26 cellular contexts compared by ENCODE assay signal in genomic region chr5:33433303-33434255, GRCh38. TPM values are rescaled to one million over a fixed set of nuclear protein-coding genes. Genes with fewer than 3 reads are reported as not detected.
A peak's percentile ranks its signal among the peaks of the same experiment; 100 is the strongest.
DNase-seq lines count a peak whose midpoint lies in the region; TF ChIP-seq lines count a peak whose summit lies in the region.
"Had no signal": no experiment of that assay in that cellular context is flagged by ENCODE, and none has a peak within 500 bp of the region (broad histone marks: within the 10 kb centered on the region; RNA-seq: fewer than 3 reads in every experiment).

No MANE protein-coding gene starts in this region.

- intact Hi-C loops in colonic mucosa (cut with DNase I) (no loop called here), transverse colon (cut with DNase I; ENCODE audit: low total_unique reads) (loop anchor here (10.0 kb wide), 1 partner anchor 501 kb away; the partner anchor contains the start of gene RXFP3)

- H3K27ac Mint-ChIP-seq in T-helper 2 cell treated with Interferon-gamma antibody and Interleukin-4, amounts not matched to agents 5 μg/mL and 100 μg/mL, for 36 hours = no peak overlapping the region
- H3K27ac Mint-ChIP-seq: activated naive CD8-positive, alpha-beta T cell treated with anti-CD3 and anti-CD28 coated beads, Interleukin-2, amount 10 ng/mL, durations not matched to agents 7 days and 5 days; brain; progenitor cell of endocrine pancreas; stimulated activated naive CD8-positive, alpha-beta T cell treated with anti-CD3 and anti-CD28 coated beads, Interleukin-15, Interleukin-2, amounts not matched to agents 100 ng/mL and 50 ng/mL, for 24 hours; WTC11 had no signal

- H3K9me3 Mint-ChIP-seq in T-helper 2 cell treated with Interferon-gamma antibody and Interleukin-4, amounts not matched to agents 5 μg/mL and 100 μg/mL, for 36 hours = no peaks in the 10 kb centered on the region
- H3K9me3 Mint-ChIP-seq: activated naive CD8-positive, alpha-beta T cell treated with anti-CD3 and anti-CD28 coated beads, Interleukin-2, amount 10 ng/mL, durations not matched to agents 7 days and 5 days; stimulated activated naive CD8-positive, alpha-beta T cell treated with anti-CD3 and anti-CD28 coated beads, Interleukin-15, Interleukin-2, amounts not matched to agents 100 ng/mL and 50 ng/mL, for 24 hours had no signal

- H3K4me3 ChIP-seq in colonic mucosa (no peak overlapping the region), liver (ENCODE audit: low read depth in 1 of 3, low read length in 3 of 3) (no peak overlapping the region), transverse colon (no peak overlapping the region)
- H3K4me3 ChIP-seq: GM12878, spleen, upper lobe of right lung had no signal

- no peaks in the 10 kb centered on the region for H3K9me3 ChIP-seq in colonic mucosa
- H3K9me3 ChIP-seq in liver (ENCODE audit: control insufficient read depth in 4 of 4, low read length in 3 of 4) = no peaks in the 10 kb centered on the region
- no peaks in the 10 kb centered on the region for H3K9me3 ChIP-seq in transverse colon
- H3K9me3 ChIP-seq: BE2C, upper lobe of right lung had no signal

- peaks cover 11% of the 10 kb centered on the region for H3K4me1 Mint-ChIP-seq in T-helper 2 cell treated with Interferon-gamma antibody and Interleukin-4, amounts not matched to agents 5 μg/mL and 100 μg/mL, for 36 hours (ENCODE audit: low read depth)
- H3K4me1 Mint-ChIP-seq: brain had no signal

- peak overlapping the region; percentile 77 for H3K27ac ChIP-seq in colonic mucosa
- H3K27ac ChIP-seq in liver (ENCODE audit: low read depth in 1 of 2, low read length in 2 of 2) = peak overlapping the region; percentile 47 to 69
- peak overlapping the region; percentile 53 to 74 (median 72) for H3K27ac ChIP-seq in transverse colon
- H3K27ac ChIP-seq: spleen, upper lobe of right lung had no signal

- TF ChIP-seq EP300 in transverse colon (IDR thresholded peaks at IDR 0.05; ENCODE audit: low read depth) = no peak

- no peak for TF ChIP-seq RAD21 in liver (IDR thresholded peaks at IDR 0.05)

- DNase-seq in NOMO-1 treated with DMSO at 0.1 percent for 48 hours (lab: John Stamatoyannopoulos, UW; ENCODE audit: unreplicated experiment) (peak; percentile 11), NOMO-1 treated with dmso at 0.1 percent for 144 hours (lab: John Stamatoyannopoulos, UW; ENCODE audit: unreplicated experiment) (no peak), colonic mucosa (peak; percentile 49), transverse colon (peak; percentile 30), NCI-H2171 (lab: John Stamatoyannopoulos, UW) (no peak)
- DNase-seq in T-helper 2 cell treated with Interferon-gamma antibody and Interleukin-4, amounts not matched to agents 5 μg/mL and 100 μg/mL, for 36 hours (ENCODE audit: low spot score) = no peak
- no peak for DNase-seq in activated CD8-positive, alpha-beta memory T cell treated with anti-CD3 and anti-CD28 coated beads for 24 hours
- DNase-seq: 8988T; activated CD8-positive, alpha-beta memory T cell treated with anti-CD3 and anti-CD28 coated beads, Interleukin-2, amount 50 U/mL, for 4 hours; activated naive CD8-positive, alpha-beta T cell treated with anti-CD3 and anti-CD28 coated beads, Interleukin-2, amount 10 ng/mL, durations not matched to agents 7 days and 5 days; BE2C; cortex of kidney; DMS53; foreskin melanocyte; immature natural killer cell; NCI-H1105 treated with DMSO at 0.1 percent for 48 hours; NCI-H524; spleen; stimulated activated CD4-positive, alpha-beta T cell treated with anti-CD3 and anti-CD28 coated beads, Interleukin-4, amount 100 ng/mL, for 4 hours; upper lobe of right lung had no signal

- in situ Hi-C loops in transverse colon (cut with MboI; ENCODE audit: low pct_ligation_motif_present in 1 of 4, low pct_unique_long_range_greater_than_20kb in 1 of 4, low sequenced_read_pairs in 3 of 4) = loop anchor here in 2 of 4 donors (10.0 to 25.0 kb wide), 4 partner anchors 501 to 1479 kb away; partner anchors contain the start of genes BRIX1 (in 2 of the 2), RAD1 (in 2 of the 2) and RXFP3 (in 2 of the 2)

- WGBS in liver = 87% methylated on average over 4 of the region's 4 CpGs
- 40 to 57% methylated on average over 4 of the region's 4 CpGs for WGBS in transverse colon (ENCODE audit: low coverage in 1 of 2), 2 donors

- TF ChIP-seq POLR2A in transverse colon (IDR thresholded peaks at IDR 0.05) = no peak

- H3K9ac ChIP-seq in colonic mucosa (ENCODE audit: low read depth in 2 of 2, low read length in 2 of 2) (no peak overlapping the region), liver (ENCODE audit: low read depth in 1 of 2, low read length in 2 of 2) (no peak overlapping the region)

- peaks cover 4% of the 10 kb centered on the region for H3K27me3 Mint-ChIP-seq in T-helper 2 cell treated with Interferon-gamma antibody and Interleukin-4, amounts not matched to agents 5 μg/mL and 100 μg/mL, for 36 hours (ENCODE audit: low read depth)
- H3K27me3 Mint-ChIP-seq: activated naive CD8-positive, alpha-beta T cell treated with anti-CD3 and anti-CD28 coated beads, Interleukin-2, amount 10 ng/mL, durations not matched to agents 7 days and 5 days; progenitor cell of endocrine pancreas; stimulated activated naive CD8-positive, alpha-beta T cell treated with anti-CD3 and anti-CD28 coated beads, Interleukin-15, Interleukin-2, amounts not matched to agents 100 ng/mL and 50 ng/mL, for 24 hours had no signal

- no peak for TF ChIP-seq CTCF in colonic mucosa (IDR thresholded peaks at IDR 0.05)
- TF ChIP-seq CTCF in liver (IDR thresholded peaks at IDR 0.05; ENCODE audit: low read depth, low read length, missing input control) = no peak
- TF ChIP-seq CTCF in transverse colon (IDR thresholded peaks at IDR 0.05) = no peak

- H3K4me1 ChIP-seq in colonic mucosa (no peaks in the 10 kb centered on the region), liver (ENCODE audit: control insufficient read depth in 4 of 4, insufficient read depth in 4 of 4, low read length in 3 of 4) (peaks cover 2 to 27% (median 17%) of the 10 kb centered on the region in 4 donors), transverse colon (peaks cover 8 to 22% (median 21%) of the 10 kb centered on the region in 4 donors)
- H3K4me1 ChIP-seq: BE2C, upper lobe of right lung had no signal

- H3K27me3 ChIP-seq in colonic mucosa = no peaks in the 10 kb centered on the region
- H3K27me3 ChIP-seq in liver (ENCODE audit: control insufficient read depth in 4 of 4, insufficient read depth in 4 of 4, low read length in 3 of 4) = no peaks in the 10 kb centered on the region
- no peaks in the 10 kb centered on the region for H3K27me3 ChIP-seq in transverse colon
- H3K27me3 ChIP-seq: BE2C, upper lobe of right lung had no signal

- H3K36me3 ChIP-seq in colonic mucosa = no peaks in the 10 kb centered on the region
- H3K36me3 ChIP-seq in liver (ENCODE audit: control insufficient read depth in 4 of 4, insufficient read depth in 3 of 4, low read depth in 1 of 4, low read length in 3 of 4) = no peaks in the 10 kb centered on the region
- H3K36me3 ChIP-seq in transverse colon = no peaks in the 10 kb centered on the region
- H3K36me3 ChIP-seq: BE2C, spleen, upper lobe of right lung had no signal

- H3K4me3 Mint-ChIP-seq in T-helper 2 cell treated with Interferon-gamma antibody and Interleukin-4, amounts not matched to agents 5 μg/mL and 100 μg/mL, for 36 hours = no peak overlapping the region
- H3K4me3 Mint-ChIP-seq: activated naive CD8-positive, alpha-beta T cell treated with anti-CD3 and anti-CD28 coated beads, Interleukin-2, amount 10 ng/mL, durations not matched to agents 7 days and 5 days; immature natural killer cell; stimulated activated naive CD8-positive, alpha-beta T cell treated with anti-CD3 and anti-CD28 coated beads, Interleukin-15, Interleukin-2, amounts not matched to agents 100 ng/mL and 50 ng/mL, for 24 hours; WTC11 had no signal

- no peaks in the 10 kb centered on the region for H3K36me3 Mint-ChIP-seq in T-helper 2 cell treated with Interferon-gamma antibody and Interleukin-4, amounts not matched to agents 5 μg/mL and 100 μg/mL, for 36 hours (ENCODE audit: low read depth)
- H3K36me3 Mint-ChIP-seq: activated naive CD8-positive, alpha-beta T cell treated with anti-CD3 and anti-CD28 coated beads, Interleukin-2, amount 10 ng/mL, durations not matched to agents 7 days and 5 days; brain; immature natural killer cell had no signal

TF ChIP-seq in liver, 16 proteins besides CTCF, POLR2A, EP300 and RAD21 (continues in another document):
- TF ChIP-seq MAX (IDR thresholded peaks at IDR 0.05) (peak; percentile 72), SP1 (IDR thresholded peaks at IDR 0.05) (peak; percentile 34), RXRA (IDR thresholded peaks at IDR 0.05) (peak; percentile 21 to 34), ZBTB33 (IDR thresholded peaks at IDR 0.05) (no peak), FOXA1 (IDR thresholded peaks at IDR 0.05) (no peak), YY1 (IDR thresholded peaks at IDR 0.05) (peak; percentile 14), GABPA (IDR thresholded peaks at IDR 0.05 in 1 of 2, conservative IDR thresholded peaks at IDR 0.05 in 1 of 2) (no peak)

RNA-seq across cellular contexts. Expression of gene TARS1, which starts 7.2 kb away (rescaled TPM):
- 100 to 1,000 TPM; 146 to 187 TPM for total RNA-seq in colonic mucosa
- 100 to 1,000 TPM; 101 TPM for total RNA-seq in liver
- polyA plus RNA-seq in liver = 10 to 100 TPM; 69.1 to 85.8 TPM
- 100 to 1,000 TPM in 2 of 4 donors, 10 to 100 TPM in 2; 30.1 to 155 (median 92.1) TPM for total RNA-seq in transverse colon

Comparison
In these comparisons a context has a peak if more than half of its experiments do, and no peak if none do; other contexts are left out.
1. DNase-seq: peak in NOMO-1 treated with DMSO at 0.1 percent for 48 hours (single experiment), colonic mucosa (single experiment) and transverse colon (single experiment); none in NOMO-1 treated with dmso at 0.1 percent for 144 hours (single experiment), T-helper 2 cell treated with Interferon-gamma antibody and Interleukin-4, amounts not matched to agents 5 μg/mL and 100 μg/mL, for 36 hours (single experiment), activated CD8-positive, alpha-beta memory T cell treated with anti-CD3 and anti-CD28 coated beads for 24 hours (single experiment) and NCI-H2171 (single experiment).
2. Peak in every context shown above with its lines, with median percentiles within 50 percentile points of each other: H3K27ac ChIP-seq.